ENCODE assay signal across 1 cellular context in genomic region chr16:4319454-4319853, GRCh38.
TF ChIP-seq lines count a peak whose summit lies in the region.

No MANE protein-coding gene starts in this region.

TF ChIP-seq in GM23338, 12 proteins besides CTCF, POLR2A, EP300 and RAD21 (continued from another document):
- TF ChIP-seq ZNF462 (CRISPR knock-in tag; IDR thresholded peaks at IDR 0.05) (no peak), CREB1 (CRISPR knock-in tag; IDR thresholded peaks at IDR 0.05; ENCODE audit: low read depth) (no peak)
TF ChIP-seq in GM23338: peak in this region for 0.
